1 cellular context compared by ENCODE assay signal in the genomic region with DNA sequence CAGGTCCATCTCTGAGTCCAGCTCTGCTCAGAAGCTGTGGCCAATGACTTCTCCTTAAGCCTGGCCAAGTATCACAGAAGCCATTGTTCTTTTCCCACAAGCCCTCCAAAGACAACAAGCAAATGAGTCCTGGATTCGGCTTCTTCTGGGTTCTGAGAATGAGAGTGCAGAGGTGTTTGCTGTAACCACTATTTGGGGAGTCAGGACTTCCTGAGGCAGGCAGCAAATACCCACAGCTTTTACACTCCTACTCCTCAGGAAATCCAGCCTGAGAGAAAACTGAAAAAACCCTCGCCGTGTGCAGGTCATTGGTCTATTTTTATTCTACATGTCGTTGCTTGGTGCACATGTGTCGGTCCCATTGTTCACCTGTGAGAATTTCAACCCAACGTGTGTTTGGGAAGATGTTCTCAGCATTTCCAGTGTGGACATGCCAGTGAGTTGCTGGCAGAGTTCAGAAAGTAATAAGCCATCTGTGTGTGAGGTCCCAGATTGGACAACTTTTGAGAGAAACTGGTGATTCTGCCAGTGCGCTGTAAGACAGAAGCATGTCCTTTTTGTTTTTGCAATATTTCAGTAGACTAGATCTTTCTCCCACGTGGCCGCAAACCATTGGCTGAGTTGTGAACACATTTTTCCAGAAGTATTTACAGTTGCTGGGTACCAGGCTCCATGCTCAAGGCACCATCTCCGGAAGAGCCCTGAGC.
TF ChIP-seq lines count a peak whose summit lies in the region.

No MANE protein-coding gene starts in this region.

TF ChIP-seq in GM23338, 12 proteins besides CTCF, POLR2A, EP300 and RAD21 (continued from another document):
- TF ChIP-seq, protein P1, sequence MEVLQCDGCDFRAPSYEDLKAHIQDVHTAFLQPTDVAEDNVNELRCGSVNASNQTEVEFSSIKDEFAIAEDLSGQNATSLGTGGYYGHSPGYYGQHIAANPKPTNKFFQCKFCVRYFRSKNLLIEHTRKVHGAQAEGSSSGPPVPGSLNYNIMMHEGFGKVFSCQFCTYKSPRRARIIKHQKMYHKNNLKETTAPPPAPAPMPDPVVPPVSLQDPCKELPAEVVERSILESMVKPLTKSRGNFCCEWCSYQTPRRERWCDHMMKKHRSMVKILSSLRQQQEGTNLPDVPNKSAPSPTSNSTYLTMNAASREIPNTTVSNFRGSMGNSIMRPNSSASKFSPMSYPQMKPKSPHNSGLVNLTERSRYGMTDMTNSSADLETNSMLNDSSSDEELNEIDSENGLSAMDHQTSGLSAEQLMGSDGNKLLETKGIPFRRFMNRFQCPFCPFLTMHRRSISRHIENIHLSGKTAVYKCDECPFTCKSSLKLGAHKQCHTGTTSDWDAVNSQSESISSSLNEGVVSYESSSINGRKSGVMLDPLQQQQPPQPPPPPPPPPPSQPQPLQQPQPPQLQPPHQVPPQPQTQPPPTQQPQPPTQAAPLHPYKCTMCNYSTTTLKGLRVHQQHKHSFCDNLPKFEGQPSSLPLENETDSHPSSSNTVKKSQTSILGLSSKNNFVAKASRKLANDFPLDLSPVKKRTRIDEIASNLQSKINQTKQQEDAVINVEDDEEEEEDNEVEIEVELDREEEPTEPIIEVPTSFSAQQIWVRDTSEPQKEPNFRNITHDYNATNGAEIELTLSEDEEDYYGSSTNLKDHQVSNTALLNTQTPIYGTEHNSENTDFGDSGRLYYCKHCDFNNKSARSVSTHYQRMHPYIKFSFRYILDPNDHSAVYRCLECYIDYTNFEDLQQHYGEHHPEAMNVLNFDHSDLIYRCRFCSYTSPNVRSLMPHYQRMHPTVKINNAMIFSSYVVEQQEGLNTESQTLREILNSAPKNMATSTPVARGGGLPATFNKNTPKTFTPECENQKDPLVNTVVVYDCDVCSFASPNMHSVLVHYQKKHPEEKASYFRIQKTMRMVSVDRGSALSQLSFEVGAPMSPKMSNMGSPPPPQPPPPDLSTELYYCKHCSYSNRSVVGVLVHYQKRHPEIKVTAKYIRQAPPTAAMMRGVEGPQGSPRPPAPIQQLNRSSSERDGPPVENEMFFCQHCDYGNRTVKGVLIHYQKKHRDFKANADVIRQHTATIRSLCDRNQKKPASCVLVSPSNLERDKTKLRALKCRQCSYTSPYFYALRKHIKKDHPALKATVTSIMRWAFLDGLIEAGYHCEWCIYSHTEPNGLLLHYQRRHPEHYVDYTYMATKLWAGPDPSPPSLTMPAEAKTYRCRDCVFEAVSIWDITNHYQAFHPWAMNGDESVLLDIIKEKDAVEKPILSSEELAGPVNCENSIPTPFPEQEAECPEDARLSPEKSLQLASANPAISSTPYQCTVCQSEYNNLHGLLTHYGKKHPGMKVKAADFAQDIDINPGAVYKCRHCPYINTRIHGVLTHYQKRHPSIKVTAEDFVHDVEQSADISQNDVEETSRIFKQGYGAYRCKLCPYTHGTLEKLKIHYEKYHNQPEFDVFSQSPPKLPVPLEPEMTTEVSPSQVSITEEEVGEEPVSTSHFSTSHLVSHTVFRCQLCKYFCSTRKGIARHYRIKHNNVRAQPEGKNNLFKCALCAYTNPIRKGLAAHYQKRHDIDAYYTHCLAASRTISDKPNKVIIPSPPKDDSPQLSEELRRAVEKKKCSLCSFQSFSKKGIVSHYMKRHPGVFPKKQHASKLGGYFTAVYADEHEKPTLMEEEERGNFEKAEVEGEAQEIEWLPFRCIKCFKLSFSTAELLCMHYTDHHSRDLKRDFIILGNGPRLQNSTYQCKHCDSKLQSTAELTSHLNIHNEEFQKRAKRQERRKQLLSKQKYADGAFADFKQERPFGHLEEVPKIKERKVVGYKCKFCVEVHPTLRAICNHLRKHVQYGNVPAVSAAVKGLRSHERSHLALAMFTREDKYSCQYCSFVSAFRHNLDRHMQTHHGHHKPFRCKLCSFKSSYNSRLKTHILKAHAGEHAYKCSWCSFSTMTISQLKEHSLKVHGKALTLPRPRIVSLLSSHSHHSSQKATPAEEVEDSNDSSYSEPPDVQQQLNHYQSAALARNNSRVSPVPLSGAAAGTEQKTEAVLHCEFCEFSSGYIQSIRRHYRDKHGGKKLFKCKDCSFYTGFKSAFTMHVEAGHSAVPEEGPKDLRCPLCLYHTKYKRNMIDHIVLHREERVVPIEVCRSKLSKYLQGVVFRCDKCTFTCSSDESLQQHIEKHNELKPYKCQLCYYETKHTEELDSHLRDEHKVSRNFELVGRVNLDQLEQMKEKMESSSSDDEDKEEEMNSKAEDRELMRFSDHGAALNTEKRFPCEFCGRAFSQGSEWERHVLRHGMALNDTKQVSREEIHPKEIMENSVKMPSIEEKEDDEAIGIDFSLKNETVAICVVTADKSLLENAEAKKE (CRISPR knock-in tag; IDR thresholded peaks at IDR 0.05): no peak
